In the genomic region with DNA sequence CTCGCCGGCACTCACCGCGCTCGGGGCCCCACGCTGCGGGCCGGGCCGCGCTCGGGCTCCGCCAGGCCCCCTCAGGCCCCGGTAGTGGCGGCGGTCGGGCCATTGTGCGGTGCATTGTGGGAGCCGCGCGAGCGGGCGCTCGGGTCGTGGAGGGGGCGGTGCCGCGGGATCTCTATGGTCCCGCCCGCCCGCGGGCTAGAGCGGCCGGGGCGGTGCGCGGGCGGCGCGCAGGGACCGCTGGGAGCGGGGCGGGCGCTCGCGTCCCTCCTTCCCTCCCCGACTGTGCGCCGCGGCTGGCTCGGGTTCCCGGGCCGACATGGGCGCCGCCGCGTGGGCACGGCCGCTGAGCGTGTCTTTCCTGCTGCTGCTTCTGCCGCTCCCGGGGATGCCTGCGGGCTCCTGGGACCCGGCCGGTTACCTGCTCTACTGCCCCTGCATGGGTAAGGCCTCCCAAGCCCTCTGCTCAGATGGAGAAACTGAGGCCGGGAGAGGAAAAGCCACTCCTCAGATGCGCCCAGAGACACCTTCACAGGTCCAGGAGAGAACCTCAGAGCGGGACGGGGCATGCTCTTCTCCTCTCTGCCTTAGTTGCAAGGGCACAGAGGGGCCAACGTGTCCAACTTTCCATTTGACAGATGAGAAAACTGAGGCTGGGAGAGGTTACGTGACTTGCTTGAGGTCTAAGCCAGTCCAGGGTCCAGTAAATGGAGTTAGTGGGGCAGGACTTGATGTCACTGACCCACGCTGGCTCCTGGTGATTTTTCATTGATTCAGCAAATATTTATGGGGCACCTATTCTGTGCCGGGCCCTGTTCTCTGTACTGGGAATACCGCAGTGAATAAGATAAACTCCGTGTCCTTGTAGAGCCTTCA, we compare ENCODE assay signal across 8 cellular contexts. TPM values are rescaled to one million over a fixed set of nuclear protein-coding genes. Genes with fewer than 3 reads are reported as not detected.
A peak's percentile ranks its signal among the peaks of the same experiment; 100 is the strongest.
DNase-seq lines count a peak whose midpoint lies in the region; ATAC-seq and TF ChIP-seq lines count a peak whose summit lies in the region.

A gene with protein sequence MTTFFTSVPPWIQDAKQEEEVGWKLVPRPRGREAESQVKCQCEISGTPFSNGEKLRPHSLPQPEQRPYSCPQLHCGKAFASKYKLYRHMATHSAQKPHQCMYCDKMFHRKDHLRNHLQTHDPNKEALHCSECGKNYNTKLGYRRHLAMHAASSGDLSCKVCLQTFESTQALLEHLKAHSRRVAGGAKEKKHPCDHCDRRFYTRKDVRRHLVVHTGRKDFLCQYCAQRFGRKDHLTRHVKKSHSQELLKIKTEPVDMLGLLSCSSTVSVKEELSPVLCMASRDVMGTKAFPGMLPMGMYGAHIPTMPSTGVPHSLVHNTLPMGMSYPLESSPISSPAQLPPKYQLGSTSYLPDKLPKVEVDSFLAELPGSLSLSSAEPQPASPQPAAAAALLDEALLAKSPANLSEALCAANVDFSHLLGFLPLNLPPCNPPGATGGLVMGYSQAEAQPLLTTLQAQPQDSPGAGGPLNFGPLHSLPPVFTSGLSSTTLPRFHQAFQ (minus strand): TSS at position 118 of the 873 bp plus-strand sequence. CDS start 5,565 bp downstream, outside the sequence.
A gene (plus strand): TSS at position 255 of the 873 bp plus-strand sequence. CDS start 62 bp downstream, at position 317.

- H3K9me3 ChIP-seq in KOPT-K1 (ENCODE audit: insufficient read depth, low read length, poor library complexity, severe bottlenecking): no peaks in the 10 kb centered on the region

- H3K4me3 Mint-ChIP-seq in activated T-helper 17 cell treated with anti-CD3 and anti-CD28 coated beads, Interleukin-2, amount 50 U/mL, for 72 hours: peak within 1 kb of the TSS; percentile 99
- peak within 1 kb of the TSS; percentile 100 for H3K4me3 Mint-ChIP-seq in nephron progenitor cell
- peak within 1 kb of the TSS; percentile 100 for H3K4me3 Mint-ChIP-seq in stimulated activated naive CD8-positive, alpha-beta T cell treated with anti-CD3 and anti-CD28 coated beads, Interleukin-15, Interleukin-2, amounts not matched to agents 100 ng/mL and 50 ng/mL, for 24 hours

- no peaks in the 10 kb centered on the region for H3K27me3 Mint-ChIP-seq in activated T-helper 17 cell treated with anti-CD3 and anti-CD28 coated beads, Interleukin-2, amount 50 U/mL, for 72 hours
- peaks cover 2% of the 10 kb centered on the region for H3K27me3 Mint-ChIP-seq in nephron progenitor cell (ENCODE audit: low read depth, poor library complexity)
- H3K27me3 Mint-ChIP-seq in stimulated activated naive CD8-positive, alpha-beta T cell treated with anti-CD3 and anti-CD28 coated beads, Interleukin-15, Interleukin-2, amounts not matched to agents 100 ng/mL and 50 ng/mL, for 24 hours: no peaks in the 10 kb centered on the region

- H3K9me3 Mint-ChIP-seq in activated T-helper 17 cell treated with anti-CD3 and anti-CD28 coated beads, Interleukin-2, amount 50 U/mL, for 72 hours: no peaks in the 10 kb centered on the region
- no peaks in the 10 kb centered on the region for H3K9me3 Mint-ChIP-seq in nephron progenitor cell
- no peaks in the 10 kb centered on the region for H3K9me3 Mint-ChIP-seq in stimulated activated naive CD8-positive, alpha-beta T cell treated with anti-CD3 and anti-CD28 coated beads, Interleukin-15, Interleukin-2, amounts not matched to agents 100 ng/mL and 50 ng/mL, for 24 hours

- TF ChIP-seq CTCF in fibroblast of pulmonary artery (IDR thresholded peaks at IDR 0.05; ENCODE audit: low read length, missing control alignments) (peak; percentile 10), nephron progenitor cell (IDR thresholded peaks at IDR 0.05) (no peak)

- peaks cover 49% of the 10 kb centered on the region for H3K4me1 Mint-ChIP-seq in activated T-helper 17 cell treated with anti-CD3 and anti-CD28 coated beads, Interleukin-2, amount 50 U/mL, for 72 hours
- peaks cover 72% of the 10 kb centered on the region for H3K4me1 Mint-ChIP-seq in nephron progenitor cell
- peaks cover 82% of the 10 kb centered on the region for H3K4me1 Mint-ChIP-seq in stimulated activated naive CD8-positive, alpha-beta T cell treated with anti-CD3 and anti-CD28 coated beads, Interleukin-15, Interleukin-2, amounts not matched to agents 100 ng/mL and 50 ng/mL, for 24 hours (ENCODE audit: low read depth)

- H3K36me3 Mint-ChIP-seq in activated T-helper 17 cell treated with anti-CD3 and anti-CD28 coated beads, Interleukin-2, amount 50 U/mL, for 72 hours (ENCODE audit: low read depth): peaks cover 96% of the 10 kb centered on the region
- H3K36me3 Mint-ChIP-seq in nephron progenitor cell (ENCODE audit: low read depth): peaks cover 9% of the 10 kb centered on the region
- peaks cover 81% of the 10 kb centered on the region for H3K36me3 Mint-ChIP-seq in stimulated activated naive CD8-positive, alpha-beta T cell treated with anti-CD3 and anti-CD28 coated beads, Interleukin-15, Interleukin-2, amounts not matched to agents 100 ng/mL and 50 ng/mL, for 24 hours (ENCODE audit: low read depth)

- peak; percentile 82 for DNase-seq in ELF-1 (ENCODE audit: low read depth, low spot score)
- peak; percentile 93 for DNase-seq in RPMI8226
- peak; percentile 86 for DNase-seq in fibroblast of pulmonary artery (ENCODE audit: low read depth)
- peak; percentile 93 for DNase-seq in nephron progenitor cell

- peak within 1 kb of the TSS; percentile 85 for H3K27ac ChIP-seq in KOPT-K1 (ENCODE audit: low read depth, low read length, poor library complexity, severe bottlenecking)

- H3K4me3 ChIP-seq in fibroblast of pulmonary artery (replicated peaks; ENCODE audit: low read depth, low read length): peak within 1 kb of the TSS; percentile 100

- peak within 1 kb of the TSS; percentile 100 for H3K27ac Mint-ChIP-seq in activated T-helper 17 cell treated with anti-CD3 and anti-CD28 coated beads, Interleukin-2, amount 50 U/mL, for 72 hours
- H3K27ac Mint-ChIP-seq in nephron progenitor cell: peak within 1 kb of the TSS; percentile 90
- peak within 1 kb of the TSS; percentile 97 for H3K27ac Mint-ChIP-seq in stimulated activated naive CD8-positive, alpha-beta T cell treated with anti-CD3 and anti-CD28 coated beads, Interleukin-15, Interleukin-2, amounts not matched to agents 100 ng/mL and 50 ng/mL, for 24 hours

- peak; percentile 87 for ATAC-seq in GM21825 (IDR thresholded peaks at IDR 0.05; ENCODE audit: unreplicated experiment)
- ATAC-seq in activated T-helper 17 cell treated with anti-CD3 and anti-CD28 coated beads, Interleukin-2, amount 50 U/mL, for 72 hours (replicated peaks): peak; percentile 71

- peaks cover 67% of the 10 kb centered on the region for H3K36me3 ChIP-seq in KOPT-K1 (ENCODE audit: insufficient read depth, low read length)

RNA-seq across cellular contexts. Expression of the first gene that starts in this region (rescaled TPM):
- 10 to 100 TPM; 61.9 to 93.1 TPM for total RNA-seq in activated T-helper 17 cell treated with anti-CD3 and anti-CD28 coated beads, Interleukin-2, amount 50 U/mL, for 72 hours

RNA-seq across cellular contexts. Expression of the second gene that starts in this region (rescaled TPM):
- 10 to 100 TPM; 41.4 TPM for total RNA-seq in activated T-helper 17 cell treated with anti-CD3 and anti-CD28 coated beads, Interleukin-2, amount 50 U/mL, for 72 hours

Comparison
In these comparisons a context has a peak if more than half of its experiments do, and no peak if none do; other contexts are left out.
1. Peak in every context shown above with its lines: DNase-seq, ATAC-seq, H3K4me3 ChIP-seq and H3K27ac ChIP-seq.